In genomic region chr11:66315921-66316811, GRCh38 we compare ENCODE assay signal across 8 cellular contexts. TPM values are rescaled to one million over a fixed set of nuclear protein-coding genes. Genes with fewer than 3 reads are reported as not detected.
A peak's percentile ranks its signal among the peaks of the same experiment; 100 is the strongest.
DNase-seq lines count a peak whose midpoint lies in the region; ATAC-seq and TF ChIP-seq lines count a peak whose summit lies in the region.
"Had no signal": no experiment of that assay in that cellular context is flagged by ENCODE, and none has a peak within 500 bp of the region (broad histone marks: within the 10 kb centered on the region; RNA-seq: fewer than 3 reads in every experiment).

No MANE protein-coding gene starts in this region.

- H3K9me2 ChIP-seq in GM23248 (ENCODE audit: insufficient read depth): no peaks in the 10 kb centered on the region

- H3K4me2 ChIP-seq in GM23248 (ENCODE audit: unreplicated experiment): peak overlapping the region; percentile 97

- WGBS in GM23248 (ENCODE audit: low coverage in 1 of 2, low lambda C conversion rate in 2 of 2, missing lambda C conversion rate in 2 of 2), 2 experiments: 1 to 2% methylated on average over 31 to 50 of the region's 52 CpGs

- H3K9me3 ChIP-seq in GM23248 (ENCODE audit: low read depth): no peaks in the 10 kb centered on the region
- H3K9me3 ChIP-seq: pancreas had no signal

- H3K9ac ChIP-seq in GM23248: peak overlapping the region; percentile 94

- intact Hi-C loops in posterior vena cava (cut with DNase I): no loop called here

- peak overlapping the region; percentile 87 for H3K4me3 ChIP-seq in GM23248
- H3K4me3 ChIP-seq in brain microvascular endothelial cell (ENCODE audit: low read depth, low read length): peak overlapping the region; percentile 54

- DNase-seq in GM23248 (peak; percentile 63), brain microvascular endothelial cell (no peak), posterior vena cava (ENCODE audit: low spot score) (peak; percentile 81)
- DNase-seq in effector CD4-positive, alpha-beta T cell: no peak

- ATAC-seq in HG03095 (IDR thresholded peaks at IDR 0.05; ENCODE audit: unreplicated experiment) (no peak), HG03039 (IDR thresholded peaks at IDR 0.05; ENCODE audit: unreplicated experiment) (no peak)
- ATAC-seq: pancreas had no signal

- H3F3A ChIP-seq in GM23248 (ENCODE audit: insufficient read depth): peaks cover 13% of the 10 kb centered on the region

- TF ChIP-seq CTCF in brain microvascular endothelial cell (IDR thresholded peaks at IDR 0.05; ENCODE audit: low read depth, low read length, missing control alignments): no peak

- peaks cover 32% of the 10 kb centered on the region for H3K79me2 ChIP-seq in GM23248 (ENCODE audit: insufficient read depth)

- in situ Hi-C loops in GM23248 (cut with MboI) (no loop called here), brain microvascular endothelial cell (cut with HindIII; ENCODE audit: low pct_ligation_motif_present, low sequenced_read_pairs) (no loop called here)

- H2AFZ ChIP-seq in GM23248: no peak overlapping the region

- H3K36me3 ChIP-seq in GM23248 (ENCODE audit: low read depth): no peaks in the 10 kb centered on the region
- H3K36me3 ChIP-seq in brain microvascular endothelial cell (replicated peaks): no peaks in the 10 kb centered on the region
- H3K36me3 ChIP-seq: pancreas had no signal

- H3K4me1 ChIP-seq in GM23248 (ENCODE audit: insufficient read depth): peaks cover 23% of the 10 kb centered on the region
- H3K4me1 ChIP-seq: pancreas had no signal

- H3K27ac ChIP-seq in GM23248 (peak overlapping the region; percentile 94), brain microvascular endothelial cell (peak overlapping the region; percentile 88)

- H4K20me1 ChIP-seq in GM23248 (ENCODE audit: insufficient read depth): no peaks in the 10 kb centered on the region

- H3K27me3 ChIP-seq in GM23248 (replicated peaks; ENCODE audit: insufficient read depth): no peaks in the 10 kb centered on the region
- no peaks in the 10 kb centered on the region for H3K27me3 ChIP-seq in brain microvascular endothelial cell (replicated peaks)
- H3K27me3 ChIP-seq: pancreas had no signal

RNA-seq across cellular contexts. Expression of gene CD248, which starts 0.7 kb away (rescaled TPM):
- 212 and 230 TPM in 2 replicates for total RNA-seq in GM23248 (2014; rRNA removed; shearing (Covaris generic))
- 616 and 629 TPM in 2 replicates for polyA plus RNA-seq in GM23248 (2016; fragmentation: Nextera tagmentation; extraction: Ambion mirVana)
- 100 to 1,000 TPM in 1 of 2 donors, 10 to 100 TPM in 1; 67.5 to 248 TPM for total RNA-seq in posterior vena cava
- total RNA-seq: RPMI7951 had no signal

RNA-seq across cellular contexts. Expression of gene RIN1, which starts 20.1 kb away (rescaled TPM):
- total RNA-seq in GM23248 (2014; rRNA removed; shearing (Covaris generic)): 37.7 and 44.0 TPM in 2 replicates
- 16.8 and 19.1 TPM in 2 replicates for polyA plus RNA-seq in GM23248 (2016; fragmentation: Nextera tagmentation; extraction: Ambion mirVana)
- total RNA-seq in posterior vena cava: 1 to 10 TPM; 5.4 to 7.4 TPM

RNA-seq across cellular contexts. Expression of gene TMEM151A, which starts 24.5 kb away (rescaled TPM):
- total RNA-seq in GM23248 (2014; rRNA removed; shearing (Covaris generic)): 0.54 TPM in 1 of 2 replicates, not detected in the other
- 0.19 and 0.33 TPM in 2 replicates for polyA plus RNA-seq in GM23248 (2016; fragmentation: Nextera tagmentation; extraction: Ambion mirVana)
- total RNA-seq in posterior vena cava: not detected
- total RNA-seq: RPMI7951 had no signal

RNA-seq across cellular contexts. Expression of gene YIF1A, which starts 27.2 kb away (rescaled TPM):
- total RNA-seq in GM23248 (2014; rRNA removed; shearing (Covaris generic)): 193 and 222 TPM in 2 replicates
- 259 and 284 TPM in 2 replicates for polyA plus RNA-seq in GM23248 (2016; fragmentation: Nextera tagmentation; extraction: Ambion mirVana)
- total RNA-seq in posterior vena cava: 10 to 100 TPM; 63.9 to 73.6 TPM

RNA-seq across cellular contexts. Expression of gene BRMS1, which starts 28.7 kb away (rescaled TPM):
- 48.7 and 65.9 TPM in 2 replicates for total RNA-seq in GM23248 (2014; rRNA removed; shearing (Covaris generic))
- polyA plus RNA-seq in GM23248 (2016; fragmentation: Nextera tagmentation; extraction: Ambion mirVana): 45.9 and 46.2 TPM in 2 replicates
- 10 to 100 TPM; 20.4 to 22.0 TPM for total RNA-seq in posterior vena cava

Comparison
In these comparisons a context has a peak if more than half of its experiments do, and no peak if none do; other contexts are left out.
1. DNase-seq: peak in GM23248 (single experiment) and posterior vena cava (single experiment); none in brain microvascular endothelial cell (single experiment) and effector CD4-positive, alpha-beta T cell (single experiment).